In genomic region chr1:47437518-47438320, GRCh38 we compare ENCODE assay signal across 1 cellular context.
TF ChIP-seq lines count a peak whose summit lies in the region.

FOXD2 (plus strand) TSS chr1:47438044; CDS start chr1:47438136, 92 bp downstream.

TF ChIP-seq in HepG2, 621 proteins besides CTCF, POLR2A, EP300 and RAD21 (continued from another document):
- TF ChIP-seq, protein P1, sequence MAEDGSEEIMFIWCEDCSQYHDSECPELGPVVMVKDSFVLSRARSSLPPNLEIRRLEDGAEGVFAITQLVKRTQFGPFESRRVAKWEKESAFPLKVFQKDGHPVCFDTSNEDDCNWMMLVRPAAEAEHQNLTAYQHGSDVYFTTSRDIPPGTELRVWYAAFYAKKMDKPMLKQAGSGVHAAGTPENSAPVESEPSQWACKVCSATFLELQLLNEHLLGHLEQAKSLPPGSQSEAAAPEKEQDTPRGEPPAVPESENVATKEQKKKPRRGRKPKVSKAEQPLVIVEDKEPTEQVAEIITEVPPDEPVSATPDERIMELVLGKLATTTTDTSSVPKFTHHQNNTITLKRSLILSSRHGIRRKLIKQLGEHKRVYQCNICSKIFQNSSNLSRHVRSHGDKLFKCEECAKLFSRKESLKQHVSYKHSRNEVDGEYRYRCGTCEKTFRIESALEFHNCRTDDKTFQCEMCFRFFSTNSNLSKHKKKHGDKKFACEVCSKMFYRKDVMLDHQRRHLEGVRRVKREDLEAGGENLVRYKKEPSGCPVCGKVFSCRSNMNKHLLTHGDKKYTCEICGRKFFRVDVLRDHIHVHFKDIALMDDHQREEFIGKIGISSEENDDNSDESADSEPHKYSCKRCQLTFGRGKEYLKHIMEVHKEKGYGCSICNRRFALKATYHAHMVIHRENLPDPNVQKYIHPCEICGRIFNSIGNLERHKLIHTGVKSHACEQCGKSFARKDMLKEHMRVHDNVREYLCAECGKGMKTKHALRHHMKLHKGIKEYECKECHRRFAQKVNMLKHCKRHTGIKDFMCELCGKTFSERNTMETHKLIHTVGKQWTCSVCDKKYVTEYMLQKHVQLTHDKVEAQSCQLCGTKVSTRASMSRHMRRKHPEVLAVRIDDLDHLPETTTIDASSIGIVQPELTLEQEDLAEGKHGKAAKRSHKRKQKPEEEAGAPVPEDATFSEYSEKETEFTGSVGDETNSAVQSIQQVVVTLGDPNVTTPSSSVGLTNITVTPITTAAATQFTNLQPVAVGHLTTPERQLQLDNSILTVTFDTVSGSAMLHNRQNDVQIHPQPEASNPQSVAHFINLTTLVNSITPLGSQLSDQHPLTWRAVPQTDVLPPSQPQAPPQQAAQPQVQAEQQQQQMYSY (CRISPR knock-in tag; IDR thresholded peaks at IDR 0.05), result no peak
- TF ChIP-seq YEATS2 (CRISPR knock-in tag; IDR thresholded peaks at IDR 0.05; ENCODE audit: borderline replicate concordance) (no peak), CSRNP1 (CRISPR knock-in tag; IDR thresholded peaks at IDR 0.05) (peak; percentile 28; the same call in 1 of the 2 replicates), ZNF549 (CRISPR knock-in tag; IDR thresholded peaks at IDR 0.05) (no peak), KDM5B (CRISPR knock-in tag; IDR thresholded peaks at IDR 0.05; ENCODE audit: borderline replicate concordance) (peak; percentile 78; the same call in 1 of the 2 replicates), USF2 (IDR thresholded peaks at IDR 0.05; ENCODE audit: low read depth, low read length) (no peak), USF2 (CRISPR knock-in tag; IDR thresholded peaks at IDR 0.05; ENCODE audit: borderline replicate concordance) (no peak), NFE2L2 (IDR thresholded peaks at IDR 0.05; ENCODE audit: low read length) (no peak), ZNF101 (CRISPR knock-in tag; IDR thresholded peaks at IDR 0.05; ENCODE audit: borderline replicate concordance, low read depth) (no peak), PCBP1 (IDR thresholded peaks at IDR 0.05; ENCODE audit: borderline replicate concordance, low read depth, low read length) (no peak), ZSCAN12 (CRISPR knock-in tag; IDR thresholded peaks at IDR 0.05) (no peak), DMAP1 (CRISPR knock-in tag; IDR thresholded peaks at IDR 0.05) (0 out of 2 replicates have a peak, but pooled peaks have one; percentile 23), EED (CRISPR knock-in tag; IDR thresholded peaks at IDR 0.05) (peak; percentile 39; the same call in 1 of the 2 replicates), ADNP (CRISPR knock-in tag; IDR thresholded peaks at IDR 0.05) (no peak), STAG1 (CRISPR knock-in tag; IDR thresholded peaks at IDR 0.05) (peak; percentile 44), KLF9 (CRISPR knock-in tag; IDR thresholded peaks at IDR 0.05; ENCODE audit: low read depth) (no peak), KDM2A (CRISPR knock-in tag; IDR thresholded peaks at IDR 0.05; ENCODE audit: borderline replicate concordance, low read depth) (peak; percentile 73; the same call in 1 of the 2 replicates), MXD1 (CRISPR knock-in tag; IDR thresholded peaks at IDR 0.05) (peak; percentile 23; the same call in 1 of the 2 replicates), YY1 (IDR thresholded peaks at IDR 0.05; ENCODE audit: insufficient read depth, insufficient replicate concordance, low read depth, low read length) (peak; percentile 41), SAP130 (CRISPR knock-in tag; IDR thresholded peaks at IDR 0.05; ENCODE audit: low read depth) (no peak; the same call in 1 of the 2 replicates), GATAD1 (CRISPR knock-in tag; IDR thresholded peaks at IDR 0.05) (peak; percentile 22; the same call in 1 of the 2 replicates), GZF1 (CRISPR knock-in tag; IDR thresholded peaks at IDR 0.05) (no peak), THYN1 (CRISPR knock-in tag; IDR thresholded peaks at IDR 0.05; ENCODE audit: borderline replicate concordance, low read depth) (no peak), NFYB (CRISPR knock-in tag; IDR thresholded peaks at IDR 0.05) (peak; percentile 32; the same call in 1 of the 2 replicates), MTF2 (CRISPR knock-in tag; IDR thresholded peaks at IDR 0.05; ENCODE audit: borderline replicate concordance) (peak; percentile 80; the same call in 1 of the 2 replicates), ZNF792 (CRISPR knock-in tag; IDR thresholded peaks at IDR 0.05) (0 out of 2 replicates have a peak, but pooled peaks have one; percentile 22), SRSF9 (IDR thresholded peaks at IDR 0.05; ENCODE audit: borderline replicate concordance, insufficient read depth, low read depth, low read length, poor library complexity, severe bottlenecking) (no peak), REST (IDR thresholded peaks at IDR 0.05; ENCODE audit: borderline replicate concordance in 1 of 2, low read depth in 1 of 2, low read length in 2 of 2) (no peak; a peak in 1 of 4 replicates), ZNF567 (CRISPR knock-in tag; IDR thresholded peaks at IDR 0.05; ENCODE audit: borderline replicate concordance) (0 out of 2 replicates have a peak, but pooled peaks have one; percentile 49), ZZZ3 (CRISPR knock-in tag; IDR thresholded peaks at IDR 0.05; ENCODE audit: borderline replicate concordance) (no peak), KAT8 (CRISPR knock-in tag; IDR thresholded peaks at IDR 0.05) (peak; percentile 31; the same call in 1 of the 2 replicates), ELF1 (CRISPR knock-in tag; IDR thresholded peaks at IDR 0.05) (peak; percentile 69), ZNF550 (CRISPR knock-in tag; IDR thresholded peaks at IDR 0.05; ENCODE audit: borderline replicate concordance) (no peak), ZMYM4 (CRISPR knock-in tag; IDR thresholded peaks at IDR 0.05) (peak; percentile 29; the same call in 1 of the 2 replicates), ZNF232 (CRISPR knock-in tag; IDR thresholded peaks at IDR 0.05; ENCODE audit: borderline replicate concordance) (no peak), BORCS8-MEF2B (CRISPR knock-in tag; IDR thresholded peaks at IDR 0.05) (no peak), MAZ (IDR thresholded peaks at IDR 0.05; ENCODE audit: borderline replicate concordance, low read depth, low read length) (no peak; the same call in 1 of the 2 replicates), MAZ (CRISPR knock-in tag; IDR thresholded peaks at IDR 0.05; ENCODE audit: low read depth) (peak; percentile 69), GABPB1 (CRISPR knock-in tag; IDR thresholded peaks at IDR 0.05) (peak; percentile 76)
- TF ChIP-seq, protein P2, sequence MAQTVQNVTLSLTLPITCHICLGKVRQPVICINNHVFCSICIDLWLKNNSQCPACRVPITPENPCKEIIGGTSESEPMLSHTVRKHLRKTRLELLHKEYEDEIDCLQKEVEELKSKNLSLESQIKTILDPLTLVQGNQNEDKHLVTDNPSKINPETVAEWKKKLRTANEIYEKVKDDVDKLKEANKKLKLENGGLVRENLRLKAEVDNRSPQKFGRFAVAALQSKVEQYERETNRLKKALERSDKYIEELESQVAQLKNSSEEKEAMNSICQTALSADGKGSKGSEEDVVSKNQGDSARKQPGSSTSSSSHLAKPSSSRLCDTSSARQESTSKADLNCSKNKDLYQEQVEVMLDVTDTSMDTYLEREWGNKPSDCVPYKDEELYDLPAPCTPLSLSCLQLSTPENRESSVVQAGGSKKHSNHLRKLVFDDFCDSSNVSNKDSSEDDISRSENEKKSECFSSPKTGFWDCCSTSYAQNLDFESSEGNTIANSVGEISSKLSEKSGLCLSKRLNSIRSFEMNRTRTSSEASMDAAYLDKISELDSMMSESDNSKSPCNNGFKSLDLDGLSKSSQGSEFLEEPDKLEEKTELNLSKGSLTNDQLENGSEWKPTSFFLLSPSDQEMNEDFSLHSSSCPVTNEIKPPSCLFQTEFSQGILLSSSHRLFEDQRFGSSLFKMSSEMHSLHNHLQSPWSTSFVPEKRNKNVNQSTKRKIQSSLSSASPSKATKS (CRISPR knock-in tag; IDR thresholded peaks at IDR 0.05), result no peak
- TF ChIP-seq, protein P3, sequence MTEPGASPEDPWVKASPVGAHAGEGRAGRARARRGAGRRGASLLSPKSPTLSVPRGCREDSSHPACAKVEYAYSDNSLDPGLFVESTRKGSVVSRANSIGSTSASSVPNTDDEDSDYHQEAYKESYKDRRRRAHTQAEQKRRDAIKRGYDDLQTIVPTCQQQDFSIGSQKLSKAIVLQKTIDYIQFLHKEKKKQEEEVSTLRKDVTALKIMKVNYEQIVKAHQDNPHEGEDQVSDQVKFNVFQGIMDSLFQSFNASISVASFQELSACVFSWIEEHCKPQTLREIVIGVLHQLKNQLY (CRISPR knock-in tag; IDR thresholded peaks at IDR 0.05), result no peak
- TF ChIP-seq, protein P4, sequence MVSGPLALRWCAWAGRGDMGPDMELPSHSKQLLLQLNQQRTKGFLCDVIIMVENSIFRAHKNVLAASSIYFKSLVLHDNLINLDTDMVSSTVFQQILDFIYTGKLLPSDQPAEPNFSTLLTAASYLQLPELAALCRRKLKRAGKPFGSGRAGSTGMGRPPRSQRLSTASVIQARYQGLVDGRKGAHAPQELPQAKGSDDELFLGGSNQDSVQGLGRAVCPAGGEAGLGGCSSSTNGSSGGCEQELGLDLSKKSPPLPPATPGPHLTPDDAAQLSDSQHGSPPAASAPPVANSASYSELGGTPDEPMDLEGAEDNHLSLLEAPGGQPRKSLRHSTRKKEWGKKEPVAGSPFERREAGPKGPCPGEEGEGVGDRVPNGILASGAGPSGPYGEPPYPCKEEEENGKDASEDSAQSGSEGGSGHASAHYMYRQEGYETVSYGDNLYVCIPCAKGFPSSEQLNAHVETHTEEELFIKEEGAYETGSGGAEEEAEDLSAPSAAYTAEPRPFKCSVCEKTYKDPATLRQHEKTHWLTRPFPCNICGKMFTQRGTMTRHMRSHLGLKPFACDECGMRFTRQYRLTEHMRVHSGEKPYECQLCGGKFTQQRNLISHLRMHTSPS (CRISPR knock-in tag; IDR thresholded peaks at IDR 0.05; ENCODE audit: low read depth), result no peak
- TF ChIP-seq, protein P5, sequence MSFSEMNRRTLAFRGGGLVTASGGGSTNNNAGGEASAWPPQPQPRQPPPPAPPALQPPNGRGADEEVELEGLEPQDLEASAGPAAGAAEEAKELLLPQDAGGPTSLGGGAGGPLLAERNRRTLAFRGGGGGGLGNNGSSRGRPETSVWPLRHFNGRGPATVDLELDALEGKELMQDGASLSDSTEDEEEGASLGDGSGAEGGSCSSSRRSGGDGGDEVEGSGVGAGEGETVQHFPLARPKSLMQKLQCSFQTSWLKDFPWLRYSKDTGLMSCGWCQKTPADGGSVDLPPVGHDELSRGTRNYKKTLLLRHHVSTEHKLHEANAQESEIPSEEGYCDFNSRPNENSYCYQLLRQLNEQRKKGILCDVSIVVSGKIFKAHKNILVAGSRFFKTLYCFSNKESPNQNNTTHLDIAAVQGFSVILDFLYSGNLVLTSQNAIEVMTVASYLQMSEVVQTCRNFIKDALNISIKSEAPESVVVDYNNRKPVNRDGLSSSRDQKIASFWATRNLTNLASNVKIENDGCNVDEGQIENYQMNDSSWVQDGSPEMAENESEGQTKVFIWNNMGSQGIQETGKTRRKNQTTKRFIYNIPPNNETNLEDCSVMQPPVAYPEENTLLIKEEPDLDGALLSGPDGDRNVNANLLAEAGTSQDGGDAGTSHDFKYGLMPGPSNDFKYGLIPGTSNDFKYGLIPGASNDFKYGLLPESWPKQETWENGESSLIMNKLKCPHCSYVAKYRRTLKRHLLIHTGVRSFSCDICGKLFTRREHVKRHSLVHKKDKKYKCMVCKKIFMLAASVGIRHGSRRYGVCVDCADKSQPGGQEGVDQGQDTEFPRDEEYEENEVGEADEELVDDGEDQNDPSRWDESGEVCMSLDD (CRISPR knock-in tag; IDR thresholded peaks at IDR 0.05; ENCODE audit: borderline replicate concordance), result no peak
